35 cellular contexts compared by ENCODE assay signal in the genomic region with DNA sequence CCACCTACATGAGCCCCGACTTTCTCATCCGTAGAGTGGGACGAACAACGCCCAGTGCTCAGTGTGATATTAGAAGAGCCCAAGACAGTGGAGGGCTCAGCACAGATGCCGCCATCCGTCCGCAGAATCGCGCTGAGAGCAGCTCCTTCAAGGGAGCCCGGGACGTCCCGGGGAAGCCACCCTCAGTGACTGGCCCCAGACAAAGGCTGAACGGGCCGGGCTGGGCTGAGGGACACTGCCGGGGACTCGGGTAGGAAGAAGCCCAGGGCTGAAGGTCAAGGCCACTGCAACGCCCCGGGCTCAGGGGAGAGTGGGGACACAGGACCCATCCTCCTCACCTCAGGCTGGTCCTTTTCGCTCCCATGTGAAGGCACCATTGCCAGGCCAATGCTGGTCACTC. TPM values are rescaled to one million over a fixed set of nuclear protein-coding genes. Genes with fewer than 3 reads are reported as not detected.
"Had no signal": no experiment of that assay in that cellular context is flagged by ENCODE, and none has a peak within 500 bp of the region (broad histone marks: within the 10 kb centered on the region; RNA-seq: fewer than 3 reads in every experiment).

No MANE protein-coding gene starts in this region.

- H3K27me3 ChIP-seq: neural progenitor cell, pancreas, testis, uterus had no signal

- H3K36me3 Mint-ChIP-seq: naive B cell; naive thymus-derived CD8-positive, alpha-beta T cell; natural killer cell treated with Interleukin-12 subunit alpha and Interleukin-12 subunit beta and Interleukin-15 and Interleukin-18, amount 100 ng/mL, for 72 hours; neural progenitor cell; stimulated activated memory B cell treated with anti-CD40 and anti-IgM and Interleukin-4, amounts not matched to agents 10 μg/mL and 1 μg/mL and 100 μg/mL, for 72 hours; type B pancreatic cell had no signal

- H3K4me3 Mint-ChIP-seq: naive B cell; naive thymus-derived CD8-positive, alpha-beta T cell; natural killer cell treated with Interleukin-12 subunit alpha and Interleukin-12 subunit beta and Interleukin-15 and Interleukin-18, amount 100 ng/mL, for 72 hours; neural progenitor cell; stimulated activated memory B cell treated with anti-CD40 and anti-IgM and Interleukin-4, amounts not matched to agents 10 μg/mL and 1 μg/mL and 100 μg/mL, for 72 hours; stimulated activated naive CD8-positive, alpha-beta T cell treated with anti-CD3 and anti-CD28 coated beads, Interleukin-15, amount 100 ng/mL, for 72 hours; type B pancreatic cell had no signal

- H3K27ac Mint-ChIP-seq: naive thymus-derived CD8-positive, alpha-beta T cell; natural killer cell treated with Interleukin-12 subunit alpha and Interleukin-12 subunit beta and Interleukin-15 and Interleukin-18, amount 100 ng/mL, for 72 hours; neural progenitor cell; stimulated activated memory B cell treated with anti-CD40 and anti-IgM and Interleukin-4, amounts not matched to agents 10 μg/mL and 1 μg/mL and 100 μg/mL, for 72 hours; stimulated activated naive CD8-positive, alpha-beta T cell treated with anti-CD3 and anti-CD28 coated beads, Interleukin-15, amount 100 ng/mL, for 72 hours; type B pancreatic cell had no signal

- H3K9ac ChIP-seq: neural progenitor cell had no signal

- H3K9me3 Mint-ChIP-seq: naive B cell; naive thymus-derived CD8-positive, alpha-beta T cell; natural killer cell treated with Interleukin-12 subunit alpha and Interleukin-12 subunit beta and Interleukin-15 and Interleukin-18, amount 100 ng/mL, for 72 hours; neural progenitor cell; stimulated activated memory B cell treated with anti-CD40 and anti-IgM and Interleukin-4, amounts not matched to agents 10 μg/mL and 1 μg/mL and 100 μg/mL, for 72 hours; stimulated activated naive CD8-positive, alpha-beta T cell treated with anti-CD3 and anti-CD28 coated beads, Interleukin-15, amount 100 ng/mL, for 72 hours; type B pancreatic cell had no signal

- H3K4me3 ChIP-seq: neural progenitor cell, pancreas, prostate gland, right atrium auricular region, skin epidermis, smooth muscle cell, spleen, suprapubic skin, testis, tibial artery, transverse colon, upper lobe of right lung, uterus had no signal

- H3K27ac ChIP-seq: neural progenitor cell, neutrophil, pancreas, prostate gland, right atrium auricular region, skin epidermis, spleen, suprapubic skin, testis, tibial artery, transverse colon, upper lobe of right lung, uterus had no signal

- H3K36me3 ChIP-seq: neural progenitor cell, neutrophil, pancreas, prostate gland, right atrium auricular region, spleen, suprapubic skin, tibial artery, transverse colon, upper lobe of right lung, uterus had no signal

- H2AFZ ChIP-seq: neural progenitor cell had no signal

- ATAC-seq: naive thymus-derived CD8-positive, alpha-beta T cell; natural killer cell treated with Interleukin-12 subunit alpha and Interleukin-12 subunit beta and Interleukin-15 and Interleukin-18, amount 100 ng/mL, for 72 hours; pancreas; sciatic nerve; stimulated activated memory B cell treated with anti-CD40 and anti-IgM and Interleukin-4, amounts not matched to agents 10 μg/mL and 1 μg/mL and 100 μg/mL, for 72 hours; stimulated activated naive CD8-positive, alpha-beta T cell treated with anti-CD3 and anti-CD28 coated beads, Interleukin-15, amount 100 ng/mL, for 72 hours; stimulated activated naive CD8-positive, alpha-beta T cell treated with anti-CD3 and anti-CD28 coated beads, Interleukin-15, Interleukin-2, amounts not matched to agents 100 U/mL and 50 U/mL, for 24 hours; upper lobe of right lung had no signal

- H3K4me1 ChIP-seq: pancreas, prostate gland, suprapubic skin, tibial artery, transverse colon, upper lobe of right lung, uterus had no signal

- H3K4me2 ChIP-seq: neural progenitor cell, smooth muscle cell had no signal

- H3K4me1 Mint-ChIP-seq: stimulated activated memory B cell treated with anti-CD40 and anti-IgM and Interleukin-4, amounts not matched to agents 10 μg/mL and 1 μg/mL and 100 μg/mL, for 72 hours had no signal

- FAIRE-seq: pancreas had no signal

- DNase-seq: naive B cell; naive thymus-derived CD8-positive, alpha-beta T cell; nucleus accumbens; spleen; stimulated activated CD4-positive, alpha-beta T cell treated with anti-CD3 and anti-CD28 coated beads, Interleukin-12 subunit alpha, Interleukin-12 subunit beta, amount 100 ng/mL, for 4 hours; stimulated activated CD4-positive, alpha-beta T cell treated with anti-CD3 and anti-CD28 coated beads, Interleukin-1b, Interleukin-23, amount 100 ng/mL, for 48 hours; stimulated activated CD4-positive, alpha-beta T cell treated with anti-CD3 and anti-CD28 coated beads, Interleukin-4, amount 100 ng/mL, for 1 hour; stimulated activated CD4-positive, alpha-beta T cell treated with anti-CD3 and anti-CD28 coated beads, Interleukin-4, amount 100 ng/mL, for 4 hours; stimulated activated CD8-positive, alpha-beta memory T cell treated with anti-CD3 and anti-CD28 coated beads, Interleukin-4, amount 100 ng/mL, for 48 hours; stimulated activated naive CD4-positive, alpha-beta T cell; stimulated activated naive CD8-positive, alpha-beta T cell treated with anti-CD3 and anti-CD28 coated beads, Interleukin-15, amount 100 ng/mL, for 72 hours; stimulated activated naive CD8-positive, alpha-beta T cell treated with anti-CD3 and anti-CD28 coated beads, Interleukin-15, Interleukin-2, amounts not matched to agents 100 U/mL and 50 U/mL, for 24 hours; substantia nigra; testis; tibial artery; transverse colon; upper lobe of right lung; uterus had no signal

- H3K9me3 ChIP-seq: neutrophil, pancreas, prostate gland, right atrium auricular region, spleen, suprapubic skin, testis, tibial artery, transverse colon, upper lobe of right lung, uterus had no signal

RNA-seq across cellular contexts. Expression of a gene that starts 12.8 kb away (rescaled TPM):
- total RNA-seq: naive thymus-derived CD8-positive, alpha-beta T cell; natural killer cell treated with Interleukin-12 subunit alpha and Interleukin-12 subunit beta and Interleukin-15 and Interleukin-18, amount 100 ng/mL, for 72 hours; omental fat pad; osteocyte; posterior vena cava; pulmonary artery endothelial cell; right atrium auricular region; smooth muscle cell; suprapubic skin had no signal
- polyA plus RNA-seq: naive thymus-derived CD8-positive, alpha-beta T cell; urinary bladder had no signal
